ENCODE assay signal across 19 cellular contexts in the genomic region with DNA sequence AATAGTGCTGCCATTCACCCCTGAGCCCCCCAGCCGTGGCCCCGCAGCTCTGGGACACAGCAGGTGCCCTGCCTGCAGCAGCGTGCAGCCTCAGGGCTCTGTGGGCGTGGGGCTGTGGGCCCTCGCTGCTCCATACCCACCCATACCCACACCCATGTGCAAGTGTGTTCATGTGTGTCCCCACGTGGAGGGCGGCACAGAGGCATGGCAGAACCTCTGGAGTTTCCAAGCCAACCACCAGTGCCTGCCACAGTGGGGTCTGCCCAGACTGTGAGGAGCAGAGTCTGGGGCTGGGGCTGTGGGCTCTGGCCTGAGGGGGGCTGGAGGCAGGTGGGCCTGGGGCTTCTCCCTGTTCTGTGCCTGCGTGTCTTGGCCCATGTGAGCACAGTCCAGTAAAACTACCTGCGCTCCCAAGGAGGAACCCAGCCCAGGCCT. TPM values are rescaled to one million over a fixed set of nuclear protein-coding genes. Genes with fewer than 3 reads are reported as not detected.
DNase-seq lines count a peak whose midpoint lies in the region; ATAC-seq, FAIRE-seq and TF ChIP-seq lines count a peak whose summit lies in the region.
"Had no signal": no experiment of that assay in that cellular context is flagged by ENCODE, and none has a peak within 500 bp of the region (broad histone marks: within the 10 kb centered on the region; RNA-seq: fewer than 3 reads in every experiment).

No MANE protein-coding gene starts in this region.

- POLR2A ChIA-PET in K562 (lab: Yijun Ruan, JAX), result no interaction called here

- H4K20me1 ChIP-seq in K562 (replicated peaks; ENCODE audit: control insufficient read depth, insufficient read depth, low read length), result no peaks in the 10 kb centered on the region

- TF ChIP-seq RAD21 in K562 (CRISPR knock-in tag; conservative IDR thresholded peaks at IDR 0.05 in 1 of 2, IDR thresholded peaks at IDR 0.05 in 1 of 2), result no peak

- no peaks in the 10 kb centered on the region; a peak in 1 of 5 replicates for H3K27me3 ChIP-seq in K562 (ENCODE audit: control insufficient read depth in 2 of 2, insufficient read depth in 2 of 2, low read length in 2 of 2)
- H3K27me3 ChIP-seq: BLaER1 had no signal

- no peak for ATAC-seq in activated T-cell treated with anti-CD3 and anti-CD28 coated beads, Interleukin-2, amount 50 U/mL, for 72 hours (replicated peaks in 1 of 2)
- ATAC-seq in K562, result no peak

- no peaks in the 10 kb centered on the region for H3K36me3 Mint-ChIP-seq in activated T-cell treated with anti-CD3 and anti-CD28 coated beads, Interleukin-2, amount 50 U/mL, for 24 hours (ENCODE audit: low read depth)
- H3K36me3 Mint-ChIP-seq in activated T-cell treated with anti-CD3 and anti-CD28 coated beads, Interleukin-2, amount 50 U/mL, for 72 hours (ENCODE audit: insufficient read depth in 2 of 2), result no peaks in the 10 kb centered on the region
- H3K36me3 Mint-ChIP-seq: CD8-positive, alpha-beta memory T cell had no signal

- H3K27ac ChIP-seq in K562 (ENCODE audit: extremely low read depth, low read depth, low read length), result no peak overlapping the region
- H3K27ac ChIP-seq: 22Rv1, BLaER1 had no signal

- FAIRE-seq in K562 (lab: Jason Lieb, UNC), result no peak
- FAIRE-seq: H1 had no signal

- H3K4me3 ChIP-seq in K562, result no peak overlapping the region
- H3K4me3 ChIP-seq: BLaER1 had no signal

- no peak for TF ChIP-seq CTCF in K562 (IDR thresholded peaks at IDR 0.05 in 2 of 3, conservative IDR thresholded peaks at IDR 0.05 in 1 of 3; ENCODE audit: insufficient read depth in 2 of 3, low read depth in 1 of 3, low read length in 3 of 3)

- 36% methylated on average over 7 of the region's 9 CpGs for WGBS in K562 (ENCODE audit: insufficient coverage, low coverage, missing lambda C conversion rate)

- TF ChIP-seq EP300 in K562 (IDR thresholded peaks at IDR 0.05; ENCODE audit: low read length), result no peak

- CTCF ChIA-PET in K562 (lab: Yijun Ruan, JAX; ENCODE audit: low intra/inter-chr PET ratio), result no interaction called here

- no peaks in the 10 kb centered on the region for H3K9me1 ChIP-seq in K562 (ENCODE audit: control insufficient read depth, insufficient read depth, low read length)

- peak; percentile 35 for DNase-seq in activated T-cell treated with anti-CD3 and anti-CD28 coated beads, Interleukin-2, amount 50 U/mL, for 24 hours
- no peak for DNase-seq in activated T-cell treated with anti-CD3 and anti-CD28 coated beads, Interleukin-2, amount 50 U/mL, for 72 hours
- DNase-seq in K562 (ENCODE audit: extremely low read depth in 1 of 4, low spot score in 3 of 4) (no peak), NCI-H2029 (lab: John Stamatoyannopoulos, UW) (no peak)
- DNase-seq: CD8-positive, alpha-beta memory T cell; DMS 273 treated with DMSO at 0.1 percent for 48 hours; HFFc6; KBM-7; NCI-H1436 treated with DMSO at 0.1 percent for 48 hours; NCI-H2081 treated with DMSO at 0.1 percent for 48 hours; NCI-H2227 treated with DMSO at 0.1 percent for 48 hours; NCI-H524 treated with DMSO at 0.1 percent for 48 hours; RPMI8226 had no signal

- no peaks in the 10 kb centered on the region for H3K9me3 Mint-ChIP-seq in activated T-cell treated with anti-CD3 and anti-CD28 coated beads, Interleukin-2, amount 50 U/mL, for 24 hours
- no peaks in the 10 kb centered on the region for H3K9me3 Mint-ChIP-seq in activated T-cell treated with anti-CD3 and anti-CD28 coated beads, Interleukin-2, amount 50 U/mL, for 72 hours
- H3K9me3 Mint-ChIP-seq: CD8-positive, alpha-beta memory T cell; HFFc6 had no signal

- no peak overlapping the region for H3K4me2 ChIP-seq in K562 (ENCODE audit: insufficient read depth, low read length)
- H3K4me2 ChIP-seq: BLaER1 had no signal

- H3K4me3 Mint-ChIP-seq in activated T-cell treated with anti-CD3 and anti-CD28 coated beads, Interleukin-2, amount 50 U/mL, for 24 hours, result no peak overlapping the region
- no peak overlapping the region for H3K4me3 Mint-ChIP-seq in activated T-cell treated with anti-CD3 and anti-CD28 coated beads, Interleukin-2, amount 50 U/mL, for 72 hours
- H3K4me3 Mint-ChIP-seq: HFFc6 had no signal

- intact Hi-C loops in K562 (cut with micrococcal nuclease), result no loop called here

- H3K9ac ChIP-seq in K562 (ENCODE audit: insufficient read depth in 1 of 2, low read depth in 2 of 2, low read length in 2 of 2), result no peak overlapping the region; a peak in 1 of 4 replicates
- H3K9ac ChIP-seq: BLaER1 had no signal

- H3K79me2 ChIP-seq in K562 (ENCODE audit: control insufficient read depth, insufficient read depth, low read length), result no peaks in the 10 kb centered on the region

- H2AFZ ChIP-seq in K562 (ENCODE audit: low read depth, low read length), result no peak overlapping the region

- peaks cover 27% of the 10 kb centered on the region for H3K27me3 Mint-ChIP-seq in activated T-cell treated with anti-CD3 and anti-CD28 coated beads, Interleukin-2, amount 50 U/mL, for 24 hours
- peaks cover 24% of the 10 kb centered on the region for H3K27me3 Mint-ChIP-seq in activated T-cell treated with anti-CD3 and anti-CD28 coated beads, Interleukin-2, amount 50 U/mL, for 72 hours (ENCODE audit: low read depth)

- peaks cover 5% of the 10 kb centered on the region for H3K4me1 Mint-ChIP-seq in activated T-cell treated with anti-CD3 and anti-CD28 coated beads, Interleukin-2, amount 50 U/mL, for 24 hours (ENCODE audit: low read depth)
- peaks cover 6% of the 10 kb centered on the region for H3K4me1 Mint-ChIP-seq in activated T-cell treated with anti-CD3 and anti-CD28 coated beads, Interleukin-2, amount 50 U/mL, for 72 hours (ENCODE audit: low read depth)
- H3K4me1 Mint-ChIP-seq: CD8-positive, alpha-beta memory T cell had no signal

- H3K9me3 ChIP-seq in K562 (replicated peaks; ENCODE audit: control insufficient read depth, insufficient read depth, low read depth, low read length), result no peaks in the 10 kb centered on the region

- in situ Hi-C loops in K562 (cut with MboI), result no loop called here

- H3K27ac Mint-ChIP-seq in activated T-cell treated with anti-CD3 and anti-CD28 coated beads, Interleukin-2, amount 50 U/mL, for 24 hours, result no peak overlapping the region
- H3K27ac Mint-ChIP-seq in activated T-cell treated with anti-CD3 and anti-CD28 coated beads, Interleukin-2, amount 50 U/mL, for 72 hours, result no peak overlapping the region
- H3K27ac Mint-ChIP-seq: CD8-positive, alpha-beta memory T cell; HFFc6 had no signal

- H3K4me1 ChIP-seq in K562 (replicated peaks in 1 of 2; ENCODE audit: control insufficient read depth in 2 of 2, insufficient read depth in 2 of 2, low read length in 2 of 2), result peaks cover 0 to 49% of the 10 kb centered on the region in 2 experiments; a peak in 2 of 5 replicates

- BruUV-seq in K562 (replicated peaks; lab: Mats Ljungman, UMichigan), result no TSS peak

- H3K36me3 ChIP-seq in K562 (ENCODE audit: control insufficient read depth, insufficient read depth, low read length), result no peaks in the 10 kb centered on the region

- peak; percentile 41 for TF ChIP-seq POLR2A in K562 (conservative IDR thresholded peaks at IDR 0.05)

RNA-seq across cellular contexts. Expression of a gene that starts 2.4 kb away (rescaled TPM):
- total RNA-seq in activated T-cell treated with anti-CD3 and anti-CD28 coated beads, Interleukin-2, amount 50 U/mL, for 72 hours, result not detected
- total RNA-seq in K562 (2011; cell fraction: chromatin; rRNA removed; ENCODE audit: low replicate concordance), result not detected in 2 replicates
- not detected in 2 replicates for total RNA-seq in K562 (2011; cell fraction: nucleolus; rRNA removed)
- total RNA-seq in K562 (2011; cell fraction: nucleoplasm; rRNA removed), result not detected in 2 replicates
- not detected in 2 replicates for total RNA-seq in K562 (2014; rRNA removed)
- not detected in 2 replicates for total RNA-seq in K562 (2014; rRNA removed; fragmentation: Illumina TruSeq; extraction: Trizol)
- not detected in 2 replicates for total RNA-seq in K562 (2015; rRNA removed; fragmentation: Illumina TruSeq; extraction: Trizol)
- total RNA-seq in K562 (2021), result not detected in 2 replicates
- polyA plus RNA-seq in K562 (2011; rRNA removed), result not detected in 2 replicates
- polyA plus RNA-seq in K562 (2011; cell fraction: cytosol; rRNA removed), result 0.07 TPM in 1 of 2 replicates, not detected in the other
- not detected in 2 replicates for polyA plus RNA-seq in K562 (2011; cell fraction: nucleus; rRNA removed)
- polyA plus RNA-seq in K562 (2012), result not detected in 2 replicates
- polyA plus RNA-seq in K562 (2014; fragmentation: Illumina TruSeq; extraction: Trizol), result not detected in 2 replicates
- polyA plus RNA-seq in K562 (2014; fragmentation: Nextera tagmentation; extraction: Ambion mirVana), result not detected
- 0.16 TPM in 1 of 2 replicates, not detected in the other for polyA plus RNA-seq in K562 (2014; rRNA removed)
- not detected in 2 replicates for polyA minus RNA-seq in K562 (2011; rRNA and poly(A)+ RNA removed)
- polyA minus RNA-seq in K562 (2011; cell fraction: cytosol; rRNA and poly(A)+ RNA removed), result not detected in 2 replicates
- polyA minus RNA-seq in K562 (2011; cell fraction: nucleus; rRNA and poly(A)+ RNA removed), result not detected in 2 replicates
- total RNA-seq: CD8-positive, alpha-beta memory T cell; H1; HFFc6; HT1080; OCI-LY7; SK-MEL-5 had no signal
- polyA plus RNA-seq: CD8-positive, alpha-beta memory T cell had no signal

RNA-seq across cellular contexts. Expression of a gene that starts 8.2 kb away (rescaled TPM):
- total RNA-seq in activated T-cell treated with anti-CD3 and anti-CD28 coated beads, Interleukin-2, amount 50 U/mL, for 72 hours, result 10 to 100 TPM; 14.9 to 17.1 TPM
- total RNA-seq in K562 (2011; cell fraction: chromatin; rRNA removed; ENCODE audit: low replicate concordance), result 10.6 and 28.4 TPM in 2 replicates
- total RNA-seq in K562 (2011; cell fraction: nucleolus; rRNA removed), result 42.5 and 54.1 TPM in 2 replicates
- 19.0 and 24.0 TPM in 2 replicates for total RNA-seq in K562 (2011; cell fraction: nucleoplasm; rRNA removed)
- total RNA-seq in K562 (2014; rRNA removed) (89.7 and 91.1 TPM in 2 replicates), K562 (2014; rRNA removed; fragmentation: Illumina TruSeq; extraction: Trizol) (8.6 and 14.0 TPM in 2 replicates), K562 (2015; rRNA removed; fragmentation: Illumina TruSeq; extraction: Trizol) (26.7 and 27.0 TPM in 2 replicates), K562 (2021) (47.8 and 61.2 TPM in 2 replicates)
- polyA plus RNA-seq in K562 (2011; rRNA removed) (27.4 and 31.3 TPM in 2 replicates), K562 (2014; fragmentation: Illumina TruSeq; extraction: Trizol) (20.4 and 34.6 TPM in 2 replicates), K562 (2014; fragmentation: Nextera tagmentation; extraction: Ambion mirVana) (10 to 100 TPM in 1 of 2 experiments, 1 to 10 TPM in 1; 1.8 to 14.4 TPM), K562 (2014; rRNA removed) (96.1 and 108 TPM in 2 replicates)
- polyA plus RNA-seq in K562 (2011; cell fraction: cytosol; rRNA removed), result 39.9 and 94.4 TPM in 2 replicates
- polyA plus RNA-seq in K562 (2011; cell fraction: nucleus; rRNA removed), result 29.5 and 49.3 TPM in 2 replicates
- 22.3 and 26.8 TPM in 2 replicates for polyA plus RNA-seq in K562 (2012)
- polyA minus RNA-seq in K562 (2011; rRNA and poly(A)+ RNA removed), result 2.1 and 4.9 TPM in 2 replicates
- 7.0 and 9.8 TPM in 2 replicates for polyA minus RNA-seq in K562 (2011; cell fraction: cytosol; rRNA and poly(A)+ RNA removed)
- polyA minus RNA-seq in K562 (2011; cell fraction: nucleus; rRNA and poly(A)+ RNA removed), result 38.7 and 48.6 TPM in 2 replicates

RNA-seq across cellular contexts. Expression of a gene that starts 12.9 kb away (rescaled TPM):
- total RNA-seq in activated T-cell treated with anti-CD3 and anti-CD28 coated beads, Interleukin-2, amount 50 U/mL, for 72 hours, result under 1 TPM in 1 of 2 donors, not detected in 1; 0.09 TPM
- total RNA-seq in K562 (2011; cell fraction: chromatin; rRNA removed; ENCODE audit: low replicate concordance), result 0.56 TPM in 1 of 2 replicates, not detected in the other
- not detected in 2 replicates for total RNA-seq in K562 (2011; cell fraction: nucleolus; rRNA removed)
- not detected in 2 replicates for total RNA-seq in K562 (2011; cell fraction: nucleoplasm; rRNA removed)
- total RNA-seq in K562 (2014; rRNA removed) (0.04 TPM in 1 of 2 replicates, not detected in the other), K562 (2014; rRNA removed; fragmentation: Illumina TruSeq; extraction: Trizol) (not detected in 2 replicates), K562 (2015; rRNA removed; fragmentation: Illumina TruSeq; extraction: Trizol) (not detected in 2 replicates), K562 (2021) (not detected in 2 replicates)
- polyA plus RNA-seq in K562 (2011; rRNA removed) (not detected in 2 replicates), K562 (2014; fragmentation: Illumina TruSeq; extraction: Trizol) (not detected in 2 replicates), K562 (2014; fragmentation: Nextera tagmentation; extraction: Ambion mirVana) (not detected), K562 (2014; rRNA removed) (not detected in 2 replicates)
- polyA plus RNA-seq in K562 (2011; cell fraction: cytosol; rRNA removed), result 0.03 and 0.16 TPM in 2 replicates
- polyA plus RNA-seq in K562 (2011; cell fraction: nucleus; rRNA removed), result 0.04 and 0.36 TPM in 2 replicates
- polyA plus RNA-seq in K562 (2012), result not detected in 2 replicates
- not detected in 2 replicates for polyA minus RNA-seq in K562 (2011; rRNA and poly(A)+ RNA removed)
- polyA minus RNA-seq in K562 (2011; cell fraction: cytosol; rRNA and poly(A)+ RNA removed), result not detected in 2 replicates
- polyA minus RNA-seq in K562 (2011; cell fraction: nucleus; rRNA and poly(A)+ RNA removed), result not detected in 2 replicates
- total RNA-seq: OCI-LY7, SK-MEL-5 had no signal

RNA-seq across cellular contexts. Expression of a gene that starts 23.6 kb away (rescaled TPM):
- 10 to 100 TPM; 47.2 to 53.1 TPM for total RNA-seq in activated T-cell treated with anti-CD3 and anti-CD28 coated beads, Interleukin-2, amount 50 U/mL, for 72 hours
- 6.2 and 13.6 TPM in 2 replicates for total RNA-seq in K562 (2011; cell fraction: chromatin; rRNA removed; ENCODE audit: low replicate concordance)
- 10.1 and 14.7 TPM in 2 replicates for total RNA-seq in K562 (2011; cell fraction: nucleolus; rRNA removed)
- total RNA-seq in K562 (2011; cell fraction: nucleoplasm; rRNA removed), result 9.6 and 10.3 TPM in 2 replicates
- 69.5 and 74.3 TPM in 2 replicates for total RNA-seq in K562 (2014; rRNA removed)
- 43.1 and 46.5 TPM in 2 replicates for total RNA-seq in K562 (2014; rRNA removed; fragmentation: Illumina TruSeq; extraction: Trizol)
- total RNA-seq in K562 (2015; rRNA removed; fragmentation: Illumina TruSeq; extraction: Trizol), result 48.4 and 49.3 TPM in 2 replicates
- total RNA-seq in K562 (2021), result 85.3 and 89.5 TPM in 2 replicates
- 16.6 and 23.5 TPM in 2 replicates for polyA plus RNA-seq in K562 (2011; rRNA removed)
- polyA plus RNA-seq in K562 (2011; cell fraction: cytosol; rRNA removed), result 23.9 and 38.6 TPM in 2 replicates
- polyA plus RNA-seq in K562 (2011; cell fraction: nucleus; rRNA removed), result 31.1 and 34.4 TPM in 2 replicates
- polyA plus RNA-seq in K562 (2012), result 72.3 and 78.6 TPM in 2 replicates
- 67.1 and 68.1 TPM in 2 replicates for polyA plus RNA-seq in K562 (2014; fragmentation: Illumina TruSeq; extraction: Trizol)
- 100 to 1,000 TPM in 1 of 2 experiments, 10 to 100 TPM in 1; 98.8 to 100 TPM for polyA plus RNA-seq in K562 (2014; fragmentation: Nextera tagmentation; extraction: Ambion mirVana)
- polyA plus RNA-seq in K562 (2014; rRNA removed), result 37.4 and 38.0 TPM in 2 replicates
- 12.8 and 14.4 TPM in 2 replicates for polyA minus RNA-seq in K562 (2011; rRNA and poly(A)+ RNA removed)
- 29.2 and 40.4 TPM in 2 replicates for polyA minus RNA-seq in K562 (2011; cell fraction: cytosol; rRNA and poly(A)+ RNA removed)
- polyA minus RNA-seq in K562 (2011; cell fraction: nucleus; rRNA and poly(A)+ RNA removed), result 4.2 and 7.0 TPM in 2 replicates

RNA-seq across cellular contexts. Expression of a gene that starts 29.5 kb away (rescaled TPM):
- total RNA-seq in activated T-cell treated with anti-CD3 and anti-CD28 coated beads, Interleukin-2, amount 50 U/mL, for 72 hours, result 10 to 100 TPM; 12.4 to 13.8 TPM
- 4.2 and 13.2 TPM in 2 replicates for total RNA-seq in K562 (2011; cell fraction: chromatin; rRNA removed; ENCODE audit: low replicate concordance)
- 10.2 and 10.9 TPM in 2 replicates for total RNA-seq in K562 (2011; cell fraction: nucleolus; rRNA removed)
- 7.6 and 9.1 TPM in 2 replicates for total RNA-seq in K562 (2011; cell fraction: nucleoplasm; rRNA removed)
- total RNA-seq in K562 (2014; rRNA removed) (4.9 and 8.7 TPM in 2 replicates), K562 (2014; rRNA removed; fragmentation: Illumina TruSeq; extraction: Trizol) (1.1 and 1.6 TPM in 2 replicates), K562 (2015; rRNA removed; fragmentation: Illumina TruSeq; extraction: Trizol) (2.6 and 2.8 TPM in 2 replicates), K562 (2021) (6.0 and 6.4 TPM in 2 replicates)
- polyA plus RNA-seq in K562 (2011; rRNA removed) (4.2 and 4.3 TPM in 2 replicates), K562 (2014; fragmentation: Illumina TruSeq; extraction: Trizol) (1.4 and 2.0 TPM in 2 replicates), K562 (2014; fragmentation: Nextera tagmentation; extraction: Ambion mirVana) (1 to 10 TPM in 1 of 2 experiments, under 1 TPM in 1; 0.80 to 1.7 TPM), K562 (2014; rRNA removed) (5.1 and 5.4 TPM in 2 replicates)
- polyA plus RNA-seq in K562 (2011; cell fraction: cytosol; rRNA removed), result 5.2 and 10.9 TPM in 2 replicates
- polyA plus RNA-seq in K562 (2011; cell fraction: nucleus; rRNA removed), result 7.7 and 12.4 TPM in 2 replicates
- polyA plus RNA-seq in K562 (2012), result 3.5 and 4.0 TPM in 2 replicates
- polyA minus RNA-seq in K562 (2011; rRNA and poly(A)+ RNA removed), result 1.0 and 1.4 TPM in 2 replicates
- 0.91 and 3.4 TPM in 2 replicates for polyA minus RNA-seq in K562 (2011; cell fraction: cytosol; rRNA and poly(A)+ RNA removed)
- polyA minus RNA-seq in K562 (2011; cell fraction: nucleus; rRNA and poly(A)+ RNA removed), result 3.9 and 4.3 TPM in 2 replicates
